In the genomic region with DNA sequence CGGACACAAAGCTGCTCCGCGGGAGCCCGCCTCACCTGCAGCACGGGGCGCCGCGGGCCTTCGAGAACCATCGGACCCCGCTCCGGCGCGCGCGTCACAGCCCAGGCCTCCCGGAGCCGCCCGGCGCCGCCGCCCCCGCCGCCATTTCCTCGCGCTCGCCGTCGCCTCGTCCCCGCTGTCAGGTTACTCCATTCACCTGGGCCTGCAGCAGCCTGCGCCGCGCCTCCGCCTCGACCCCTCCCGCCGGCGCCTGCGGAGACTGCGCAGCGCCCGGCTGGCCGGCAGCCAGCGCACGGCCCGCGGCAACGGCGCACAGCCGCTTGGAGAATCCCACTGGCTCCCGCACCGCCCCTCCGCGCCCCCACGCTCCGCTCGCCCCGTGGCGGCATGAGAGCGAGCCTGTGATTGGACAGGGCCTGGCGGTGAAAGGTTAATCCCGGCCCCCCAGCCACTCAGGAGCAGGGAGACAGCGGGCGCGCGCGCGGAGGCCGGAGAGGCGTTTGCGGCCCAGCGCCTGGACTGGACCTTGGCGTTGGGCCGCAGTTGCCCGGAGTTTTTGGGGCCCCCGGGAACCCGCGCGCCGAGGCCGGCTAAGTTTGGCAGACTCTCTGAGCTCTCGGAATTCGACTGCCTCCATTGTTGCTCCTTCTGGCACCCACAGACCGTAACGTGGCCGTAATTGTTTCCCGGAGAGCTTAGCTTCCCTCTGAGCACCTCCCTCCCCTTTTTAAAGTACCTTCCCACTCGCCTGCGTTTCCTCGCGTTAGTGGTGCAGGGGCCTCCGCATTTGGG, we compare ENCODE assay signal across 8 cellular contexts. TPM values are rescaled to one million over a fixed set of nuclear protein-coding genes. Genes with fewer than 3 reads are reported as not detected.
DNase-seq lines count a peak whose midpoint lies in the region; ATAC-seq and TF ChIP-seq lines count a peak whose summit lies in the region.

Gene DICER1 (minus strand): TSS at position 335 of the 792 bp plus-strand sequence. CDS start 24,071 bp downstream, outside the sequence.

- CTCF ChIA-PET in AG04449 (lab: Yijun Ruan, JAX) (interaction anchor here (1.1 kb wide), 1 partner anchor 23 kb away, joined by 3 read pairs; no protein-coding TSS in a partner anchor), mammary epithelial cell (lab: Charles Lee; ENCODE audit: low non-redundant PET) (no interaction called here)

- peaks cover 12% of the 10 kb centered on the region for H3K4me1 ChIP-seq in mammary epithelial cell (ENCODE audit: insufficient read depth, low read length)
- peaks cover 14% of the 10 kb centered on the region for H3K4me1 ChIP-seq in smooth muscle cell (ENCODE audit: low read depth)

- H4K20me1 ChIP-seq in mammary epithelial cell (ENCODE audit: insufficient read depth, low read length) (no peaks in the 10 kb centered on the region), smooth muscle cell (ENCODE audit: low read depth) (peaks cover 40% of the 10 kb centered on the region)

- H3K9me3 ChIP-seq in mammary epithelial cell (replicated peaks; ENCODE audit: insufficient read depth, low read length): no peaks in the 10 kb centered on the region
- H3K9me3 ChIP-seq in smooth muscle cell (replicated peaks; ENCODE audit: low read depth): no peaks in the 10 kb centered on the region

- dilution Hi-C loops in mammary epithelial cell (cut with HindIII; ENCODE audit: low sequenced_read_pairs): no loop called here

- H3K4me3 ChIP-seq in AG04449 (ENCODE audit: low read depth, low read length): peak within 1 kb of the TSS; percentile 72
- H3K4me3 ChIP-seq in WI38 (ENCODE audit: low read depth, low read length): peak within 1 kb of the TSS; percentile 80
- peak within 1 kb of the TSS; percentile 68 to 75 (median 75) for H3K4me3 ChIP-seq in mammary epithelial cell (replicated peaks in 1 of 3; ENCODE audit: insufficient read depth in 1 of 3, low read depth in 2 of 3, low read length in 3 of 3)
- H3K4me3 ChIP-seq in smooth muscle cell: peak within 1 kb of the TSS; percentile 74

- H2AFZ ChIP-seq in mammary epithelial cell (ENCODE audit: low read depth, low read length) (peak within 1 kb of the TSS; percentile 94), smooth muscle cell (ENCODE audit: low read depth) (peak within 1 kb of the TSS; percentile 98)

- in situ Hi-C loops in mammary epithelial cell (cut with MboI; ENCODE audit: low sequenced_read_pairs in 2 of 2): no loop called here

- H3K79me2 ChIP-seq in mammary epithelial cell (ENCODE audit: insufficient read depth, low read length) (peaks cover 48% of the 10 kb centered on the region), smooth muscle cell (ENCODE audit: low read depth) (peaks cover 45% of the 10 kb centered on the region)

- H3K27me3 ChIP-seq in mammary epithelial cell (ENCODE audit: insufficient read depth, low read length): no peaks in the 10 kb centered on the region
- no peaks in the 10 kb centered on the region for H3K27me3 ChIP-seq in smooth muscle cell (ENCODE audit: low read depth)

- TF ChIP-seq CTCF in AG04449 (IDR thresholded peaks at IDR 0.05; ENCODE audit: insufficient read depth, low read length, missing control alignments) (no peak), WI38 (IDR thresholded peaks at IDR 0.05; ENCODE audit: low read depth, low read length) (no peak), mammary epithelial cell (conservative IDR thresholded peaks at IDR 0.05 in 1 of 2, IDR thresholded peaks at IDR 0.05 in 1 of 2; ENCODE audit: extremely low read depth in 1 of 2, insufficient read depth in 1 of 2, low read depth in 1 of 2, low read length in 2 of 2) (no peak), smooth muscle cell (IDR thresholded peaks at IDR 0.05; ENCODE audit: borderline replicate concordance, insufficient read depth, poor library complexity, severe bottlenecking) (no peak)

- H3K27ac ChIP-seq in mammary epithelial cell (ENCODE audit: insufficient read depth, low read depth, low read length) (peak within 1 kb of the TSS; percentile 84), smooth muscle cell (ENCODE audit: low read depth) (peak within 1 kb of the TSS; percentile 87)

- H3F3A ChIP-seq in smooth muscle cell (ENCODE audit: low read depth): no peaks in the 10 kb centered on the region

- H3K36me3 ChIP-seq in mammary epithelial cell (ENCODE audit: insufficient read depth, low read length): no peaks in the 10 kb centered on the region
- no peaks in the 10 kb centered on the region for H3K36me3 ChIP-seq in smooth muscle cell (ENCODE audit: low read depth)

- intact Hi-C loops in mammary epithelial cell (cut with micrococcal nuclease): loop anchor here (5.0 to 10.0 kb wide), 3 partner anchors 110 to 367 kb away; no protein-coding TSS in a partner anchor

- peak; percentile 38 for DNase-seq in AG04449 (ENCODE audit: low read depth, low spot score)
- peak; percentile 97 for DNase-seq in NCI-H2227 (lab: John Stamatoyannopoulos, UW; ENCODE audit: unreplicated experiment)
- DNase-seq in mammary epithelial cell: peak; percentile 91
- DNase-seq in iPS-NIHi11 (ENCODE audit: low spot score): peak; percentile 99
- DNase-seq in smooth muscle cell (lab: John Stamatoyannopoulos, UW; ENCODE audit: unreplicated experiment): peak; percentile 94

- H3K9ac ChIP-seq in mammary epithelial cell (ENCODE audit: insufficient read depth, low read length) (peak within 1 kb of the TSS; percentile 82), smooth muscle cell (ENCODE audit: low read depth) (peak within 1 kb of the TSS; percentile 96)

- H3K4me2 ChIP-seq in mammary epithelial cell (ENCODE audit: insufficient read depth, low read depth, low read length) (peak within 1 kb of the TSS; percentile 87), smooth muscle cell (peak within 1 kb of the TSS; percentile 90)

- 1% methylated on average over 15 of the region's 93 CpGs for WGBS in mammary epithelial cell (ENCODE audit: low coverage, missing lambda C conversion rate)
- under 1% methylated on average over 63 of the region's 93 CpGs for WGBS in smooth muscle cell (ENCODE audit: low lambda C conversion rate)

- no TSS peak for BruUV-seq in mammary epithelial cell (replicated peaks; lab: Mats Ljungman, UMichigan)

- ATAC-seq in GM18907 (IDR thresholded peaks at IDR 0.05; ENCODE audit: unreplicated experiment) (peak; percentile 80), HG03139 (IDR thresholded peaks at IDR 0.05; ENCODE audit: unreplicated experiment) (peak; percentile 64)

- POLR2A ChIA-PET in AG04449 (lab: Yijun Ruan, JAX): interaction anchor here (0.6 kb wide), 1 partner anchor 377 kb away, joined by 5 read pairs; the partner anchor contains the start of gene GLRX5

RNA-seq across cellular contexts. Expression of gene DICER1, which starts in this region (rescaled TPM):
- total RNA-seq in mammary epithelial cell (10 to 100 TPM; 48.4 to 56.0 TPM), smooth muscle cell (67.5 and 86.2 TPM in 2 replicates)
- polyA plus RNA-seq in mammary epithelial cell (17.1 TPM), smooth muscle cell (13.5 and 17.3 TPM in 2 replicates)
- 185 TPM for polyA minus RNA-seq in mammary epithelial cell

Comparison
In these comparisons a context has a peak if more than half of its experiments do, and no peak if none do; other contexts are left out.
1. Peak in every context shown above with its lines: DNase-seq, ATAC-seq, H3K4me3 ChIP-seq and H3K27ac ChIP-seq.
2. DNase-seq: peak in every context shown above with its lines; median percentile 99 in iPS-NIHi11; 97 in NCI-H2227; 94 in smooth muscle cell; 91 in mammary epithelial cell; 38 in AG04449.